ENCODE assay signal across 12 cellular contexts in the genomic region with DNA sequence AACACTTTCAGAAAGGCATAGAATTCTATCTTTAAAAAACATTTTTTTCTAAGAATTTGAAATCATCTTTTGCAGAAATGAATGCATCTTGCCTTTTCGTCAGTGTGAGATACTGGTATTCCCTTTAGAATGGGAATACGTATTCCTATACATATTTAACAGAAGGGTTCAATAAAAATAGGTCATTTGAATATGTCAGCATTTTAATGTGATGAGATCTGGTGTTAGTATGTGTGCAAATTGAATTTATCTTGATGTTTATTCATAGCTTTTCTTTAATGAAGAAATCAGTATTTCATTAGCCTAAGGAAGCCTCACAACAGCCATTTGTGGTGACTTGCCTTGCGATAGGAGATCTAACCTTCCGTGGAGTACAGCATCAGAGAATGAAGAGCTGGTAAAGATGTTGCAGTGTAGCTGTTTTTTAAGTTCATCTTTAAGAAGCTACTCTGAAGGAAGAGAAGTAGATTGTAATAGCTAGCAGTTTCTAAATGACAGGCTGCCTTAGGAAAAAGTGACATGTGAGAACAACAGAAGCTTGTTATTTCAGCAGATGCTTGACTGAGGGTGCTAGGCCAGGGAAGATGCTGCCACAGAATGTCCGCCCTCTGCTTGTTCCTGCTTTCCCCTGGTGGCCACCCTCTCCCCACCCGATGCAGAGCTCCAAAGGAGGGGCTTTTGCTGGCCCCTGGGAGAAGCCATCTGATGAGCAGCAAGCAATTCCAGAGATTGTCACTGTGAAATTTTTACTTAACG. TPM values are rescaled to one million over a fixed set of nuclear protein-coding genes. Genes with fewer than 3 reads are reported as not detected.
DNase-seq lines count a peak whose midpoint lies in the region; ATAC-seq and TF ChIP-seq lines count a peak whose summit lies in the region.
"Had no signal": no experiment of that assay in that cellular context is flagged by ENCODE, and none has a peak within 500 bp of the region (broad histone marks: within the 10 kb centered on the region; RNA-seq: fewer than 3 reads in every experiment).

No MANE protein-coding gene starts in this region.

- no peak for TF ChIP-seq CTCF in GM20000 (IDR thresholded peaks at IDR 0.05; ENCODE audit: extremely low read depth, missing control alignments)

- no peaks in the 10 kb centered on the region for H3K9me3 Mint-ChIP-seq in activated naive CD8-positive, alpha-beta T cell treated with anti-CD3 and anti-CD28 coated beads, Interleukin-2, amount 50 U/mL, for 24 hours

- H3K4me1 Mint-ChIP-seq in activated naive CD8-positive, alpha-beta T cell treated with anti-CD3 and anti-CD28 coated beads, Interleukin-2, amount 50 U/mL, for 24 hours: peaks cover 77% of the 10 kb centered on the region

- DNase-seq in Ammon's horn (ENCODE audit: low spot score) (peak; percentile 83), GM20000 (ENCODE audit: low spot score) (peak; percentile 46), putamen (ENCODE audit: low spot score) (peak; percentile 79), dermis blood vessel endothelial cell (no peak)
- peak; percentile 28 for DNase-seq in activated naive CD8-positive, alpha-beta T cell treated with anti-CD3 and anti-CD28 coated beads, Interleukin-2, amount 50 U/mL, for 24 hours
- DNase-seq: activated effector memory CD4-positive, alpha-beta T cell treated with Interleukin-2 at 50 U/mL for 16 hours; erythroblast; NCI-H1048; NCI-H510A treated with DMSO at 0.1 percent for 48 hours; stimulated activated naive CD4-positive, alpha-beta T cell had no signal

- H3K27ac Mint-ChIP-seq in activated naive CD8-positive, alpha-beta T cell treated with anti-CD3 and anti-CD28 coated beads, Interleukin-2, amount 50 U/mL, for 24 hours: peak overlapping the region; percentile 93

- peak; percentile 82 for ATAC-seq in activated naive CD8-positive, alpha-beta T cell treated with anti-CD3 and anti-CD28 coated beads, Interleukin-2, amount 50 U/mL, for 24 hours
- ATAC-seq in HG03045 (IDR thresholded peaks at IDR 0.05; ENCODE audit: unreplicated experiment) (no peak), HG02571 (IDR thresholded peaks at IDR 0.05; ENCODE audit: unreplicated experiment) (no peak)

- peak overlapping the region; percentile 67 for H3K4me3 Mint-ChIP-seq in activated naive CD8-positive, alpha-beta T cell treated with anti-CD3 and anti-CD28 coated beads, Interleukin-2, amount 50 U/mL, for 24 hours

- no peaks in the 10 kb centered on the region for H3K27me3 Mint-ChIP-seq in activated naive CD8-positive, alpha-beta T cell treated with anti-CD3 and anti-CD28 coated beads, Interleukin-2, amount 50 U/mL, for 24 hours

- H3K36me3 Mint-ChIP-seq in activated naive CD8-positive, alpha-beta T cell treated with anti-CD3 and anti-CD28 coated beads, Interleukin-2, amount 50 U/mL, for 24 hours (ENCODE audit: low read depth): peaks cover 1% of the 10 kb centered on the region

RNA-seq across cellular contexts. Expression of gene WDR20, which starts 44.4 kb away (rescaled TPM):
- total RNA-seq in dermis blood vessel endothelial cell: 16.8 and 20.1 TPM in 2 replicates
